ENCODE assay signal across 1 cellular context in the genomic region with DNA sequence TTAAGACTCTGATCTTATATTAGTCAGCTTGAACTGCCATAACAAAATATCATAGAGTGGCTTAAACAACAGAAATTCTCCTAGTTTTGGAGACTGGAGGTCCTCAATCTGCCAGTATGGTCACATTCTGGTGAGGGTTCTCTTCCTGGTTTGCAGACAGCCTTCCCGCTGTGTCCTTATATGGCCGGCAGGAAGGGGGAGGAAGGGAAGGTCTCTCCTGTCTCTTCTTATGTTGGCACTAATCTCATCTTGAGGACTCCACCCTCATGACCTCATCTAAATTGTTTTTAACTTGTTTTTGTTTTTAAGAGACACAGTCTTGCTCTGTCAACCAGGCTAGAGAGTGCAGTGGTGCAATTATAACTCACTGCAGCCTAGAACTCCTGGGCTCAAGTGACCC.
TF ChIP-seq lines count a peak whose summit lies in the region.

No MANE protein-coding gene starts in this region.

TF ChIP-seq in WTC11, 78 proteins besides CTCF, POLR2A, EP300 and RAD21 (continued from another document):
- TF ChIP-seq PRDM15 (CRISPR knock-in tag; IDR thresholded peaks at IDR 0.05) (no peak), STAT6 (CRISPR knock-in tag; conservative IDR thresholded peaks at IDR 0.05; ENCODE audit: low read depth) (no peak), SMAD3 (CRISPR knock-in tag; IDR thresholded peaks at IDR 0.05; ENCODE audit: borderline replicate concordance) (no peak), ELF4 (CRISPR knock-in tag; IDR thresholded peaks at IDR 0.05; ENCODE audit: low read depth) (no peak), MXD4 (CRISPR knock-in tag; IDR thresholded peaks at IDR 0.05; ENCODE audit: borderline replicate concordance) (no peak), ETV6 (CRISPR knock-in tag; IDR thresholded peaks at IDR 0.05) (no peak), CREM (CRISPR knock-in tag; IDR thresholded peaks at IDR 0.05) (no peak), OVOL2 (CRISPR knock-in tag; IDR thresholded peaks at IDR 0.05; ENCODE audit: borderline replicate concordance) (no peak), MYBL2 (CRISPR knock-in tag; IDR thresholded peaks at IDR 0.05) (no peak), ZNF232 (CRISPR knock-in tag; IDR thresholded peaks at IDR 0.05) (no peak)
